In the genomic region with DNA sequence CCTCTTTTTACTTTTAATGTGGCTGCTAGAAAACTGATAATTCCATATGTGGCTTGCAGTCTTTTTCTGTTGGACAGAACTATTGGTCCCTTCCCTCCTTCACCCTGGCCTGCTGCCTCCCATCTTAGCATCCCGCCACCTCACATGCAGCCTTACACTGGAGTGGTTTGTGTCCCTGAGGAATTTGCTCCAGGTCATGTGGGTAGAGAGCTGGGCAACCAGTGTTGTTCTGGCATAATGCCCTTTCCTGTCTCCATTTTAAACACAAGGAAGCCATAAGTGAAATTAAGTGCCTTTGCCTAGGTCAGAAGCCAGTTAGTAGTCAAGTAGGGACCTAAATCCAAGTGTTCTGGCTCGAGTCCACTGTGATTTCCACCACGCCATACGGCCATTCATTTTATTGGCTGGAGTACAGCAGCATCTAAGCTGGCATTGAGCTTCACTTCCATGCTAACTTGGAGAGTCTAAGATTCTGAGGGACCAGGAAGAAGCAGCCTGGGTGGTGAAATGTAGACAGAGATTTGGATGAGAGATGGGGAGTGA, we compare ENCODE assay signal across 22 cellular contexts. TPM values are rescaled to one million over a fixed set of nuclear protein-coding genes. Genes with fewer than 3 reads are reported as not detected.
DNase-seq lines count a peak whose midpoint lies in the region; ATAC-seq, FAIRE-seq and TF ChIP-seq lines count a peak whose summit lies in the region.
"Had no signal": no experiment of that assay in that cellular context is flagged by ENCODE, and none has a peak within 500 bp of the region (broad histone marks: within the 10 kb centered on the region; RNA-seq: fewer than 3 reads in every experiment).

No MANE protein-coding gene starts in this region.

- no peak for TF ChIP-seq RAD21 in SK-N-SH (IDR thresholded peaks at IDR 0.05; ENCODE audit: low read length)
- TF ChIP-seq RAD21 in H1 (IDR thresholded peaks at IDR 0.05 in 1 of 2, conservative IDR thresholded peaks at IDR 0.05 in 1 of 2; ENCODE audit: low read depth in 2 of 2, low read length in 2 of 2) = no peak

- H3K9me3 ChIP-seq in SK-N-SH (no peaks in the 10 kb centered on the region), H1 (ENCODE audit: insufficient read depth in 2 of 2, low read depth in 1 of 2, low read length in 1 of 2) (no peaks in the 10 kb centered on the region), uterus (no peaks in the 10 kb centered on the region)
- H3K9me3 ChIP-seq: heart right ventricle, left lung, ovary had no signal

- 100% methylated on average over 3 of the region's 4 CpGs for WGBS in SK-N-SH (ENCODE audit: low lambda C conversion rate)
- 90% methylated on average over 4 of the region's 4 CpGs; no CpG with 5 or more reads in 1 of the 2 experiments for WGBS in H1 (ENCODE audit: extremely low coverage in 1 of 2, insufficient coverage in 1 of 2, insufficient read length in 1 of 2, insufficient replicate concordance in 2 of 2, low coverage in 1 of 2, low lambda C conversion rate in 2 of 2, missing lambda C conversion rate in 1 of 2), 2 experiments

- POLR2A ChIA-PET in SK-N-SH (lab: Yijun Ruan, JAX) (interaction anchor here (1.0 to 1.2 kb wide), 2 partner anchors 10 to 190 kb away, joined by 3 to 4 read pairs; no protein-coding TSS in a partner anchor), H1 (lab: Charles Lee; ENCODE audit: partially characterized antibody) (no interaction called here)

- TF ChIP-seq EP300 in SK-N-SH (IDR thresholded peaks at IDR 0.05; ENCODE audit: borderline replicate concordance in 1 of 2, low read depth in 1 of 2, low read length in 1 of 2) (no peak), H1 (IDR thresholded peaks at IDR 0.05; ENCODE audit: borderline replicate concordance in 1 of 2, low read depth in 2 of 2, low read length in 2 of 2) (no peak)

- no peak overlapping the region for H4K91ac ChIP-seq in H1 (replicated peaks; ENCODE audit: insufficient read length, low read length)

- H2BK20ac ChIP-seq in H1 (ENCODE audit: low read length) = no peak overlapping the region

- H3F3A ChIP-seq in SK-N-SH (replicated peaks; ENCODE audit: insufficient read depth) = peaks cover 11% of the 10 kb centered on the region

- H3K4me2 ChIP-seq in SK-N-SH = no peak overlapping the region
- H3K4me2 ChIP-seq in H1 (ENCODE audit: insufficient read depth in 1 of 2, low read depth in 2 of 2, low read length in 2 of 2) = no peak overlapping the region

- H3K4me1 ChIP-seq in SK-N-SH (ENCODE audit: control insufficient read depth in 1 of 2, insufficient read depth in 2 of 2, low read depth in 1 of 2, low read length in 1 of 2) = peaks cover 42 to 54% of the 10 kb centered on the region in 2 experiments
- no peaks in the 10 kb centered on the region for H3K4me1 ChIP-seq in H1 (replicated peaks in 1 of 4; ENCODE audit: control insufficient read depth in 3 of 4, insufficient read depth in 4 of 4, low read length in 3 of 4)
- H3K4me1 ChIP-seq in uterus = no peaks in the 10 kb centered on the region

- H2BK5ac ChIP-seq in H1 (ENCODE audit: low read depth, low read length) = no peak overlapping the region

- no peak overlapping the region for H3K23ac ChIP-seq in H1 (ENCODE audit: insufficient read length)

- no peaks in the 10 kb centered on the region for H3K23me2 ChIP-seq in H1 (ENCODE audit: low read depth, low read length)

- H3K79me2 ChIP-seq in SK-N-SH (ENCODE audit: insufficient read depth) (no peaks in the 10 kb centered on the region), H1 (ENCODE audit: control insufficient read depth in 1 of 2, insufficient read depth in 2 of 2, low read length in 2 of 2) (no peaks in the 10 kb centered on the region)

- H3K4ac ChIP-seq in H1 (replicated peaks; ENCODE audit: insufficient read length, low read depth, low read length) = no peak overlapping the region

- ATAC-seq in SK-N-SH treated with all-trans-retinoic acid at 6 μM for 48 hours = no peak
- ATAC-seq in left colon = no peak
- ATAC-seq: heart right ventricle; left lung; naive thymus-derived CD8-positive, alpha-beta T cell had no signal

- no peak for TF ChIP-seq CTCF in SK-N-SH (IDR thresholded peaks at IDR 0.05)
- TF ChIP-seq CTCF in H1 (IDR thresholded peaks at IDR 0.05; ENCODE audit: control extremely low read depth in 1 of 3, insufficient read depth in 1 of 3, low read depth in 1 of 3, low read length in 3 of 3) = no peak
- no peak for TF ChIP-seq CTCF in uterus (IDR thresholded peaks at IDR 0.05)

- H2BK15ac ChIP-seq in H1 (ENCODE audit: low read length) = no peak overlapping the region

- H3K4me3 ChIP-seq in SK-N-SH (ENCODE audit: low read depth in 2 of 2, low read length in 1 of 2) (no peak overlapping the region), H1 (ENCODE audit: extremely low read depth in 1 of 4, insufficient read depth in 2 of 4, low read depth in 3 of 4, low read length in 4 of 4) (no peak overlapping the region), uterus (no peak overlapping the region)
- H3K4me3 ChIP-seq: cardiac muscle cell, heart right ventricle, left lung, ovary had no signal

- H2AFZ ChIP-seq in SK-N-SH (ENCODE audit: low read depth) (no peak overlapping the region), H1 (ENCODE audit: low read length) (no peak overlapping the region)

- H3K27me3 ChIP-seq in SK-N-SH (ENCODE audit: insufficient read depth) = no peaks in the 10 kb centered on the region
- H3K27me3 ChIP-seq in H1 (replicated peaks in 1 of 4; ENCODE audit: control insufficient read depth in 3 of 4, extremely low read depth in 1 of 4, insufficient read depth in 3 of 4, low read length in 3 of 4) = no peaks in the 10 kb centered on the region
- no peaks in the 10 kb centered on the region for H3K27me3 ChIP-seq in uterus
- H3K27me3 ChIP-seq: cardiac muscle cell, left lung, ovary had no signal

- no peak overlapping the region for H4K5ac ChIP-seq in H1 (ENCODE audit: insufficient read length, low read depth, low read length)

- H4K8ac ChIP-seq in H1 (ENCODE audit: extremely low read depth, insufficient read depth, low read length) = no peak overlapping the region

- H2AK5ac ChIP-seq in H1 (ENCODE audit: low read depth, low read length) = peak overlapping the region; percentile 29; the same call in 1 of the 2 replicates

- no peaks in the 10 kb centered on the region for H3K9me2 ChIP-seq in SK-N-SH

- no peak overlapping the region for H3K56ac ChIP-seq in H1 (replicated peaks; ENCODE audit: insufficient read length, low read depth, low read length)

- no peak overlapping the region for H2BK12ac ChIP-seq in H1 (ENCODE audit: low read depth, low read length)

- no peak overlapping the region for H3K18ac ChIP-seq in H1 (ENCODE audit: extremely low read depth, low read length)

- peak overlapping the region; percentile 27 to 88; a peak in 3 of 4 replicates for H3K27ac ChIP-seq in SK-N-SH (ENCODE audit: low read depth in 2 of 2, low read length in 1 of 2)
- no peak overlapping the region for H3K27ac ChIP-seq in H1 (ENCODE audit: low read depth, low read length)
- H3K27ac ChIP-seq in uterus = no peak overlapping the region
- H3K27ac ChIP-seq: C4-2B, cardiac muscle cell, heart right ventricle, left lung, ovary had no signal

- H3K36me3 ChIP-seq in SK-N-SH (replicated peaks in 1 of 2; ENCODE audit: control insufficient read depth in 1 of 2, insufficient read depth in 2 of 2, low read length in 1 of 2) (no peaks in the 10 kb centered on the region), H1 (ENCODE audit: control insufficient read depth in 2 of 4, insufficient read depth in 4 of 4, low read length in 3 of 4) (no peaks in the 10 kb centered on the region), uterus (no peaks in the 10 kb centered on the region)
- H3K36me3 ChIP-seq: cardiac muscle cell, heart right ventricle, left lung, ovary had no signal

- no peak overlapping the region for H3K9ac ChIP-seq in SK-N-SH
- no peak overlapping the region for H3K9ac ChIP-seq in H1 (replicated peaks in 1 of 4; ENCODE audit: extremely low read depth in 1 of 4, low read depth in 3 of 4, low read length in 3 of 4)

- FAIRE-seq in H1 (lab: Jason Lieb, UNC) = no peak
- FAIRE-seq: endothelial cell of umbilical vein had no signal

- CTCF ChIA-PET in SK-N-SH (lab: Yijun Ruan, JAX) = interaction anchor here (1.2 to 4.6 kb wide), 5 partner anchors 21 to 611 kb away, joined by 3 to 20 read pairs (median 9); partner anchors contain the start of gene PLXNA1
- CTCF ChIA-PET in H1 (lab: Charles Lee; ENCODE audit: partially characterized antibody) = interaction anchor here (0.9 to 4.6 kb wide), 11 partner anchors 9 to 199 kb away, joined by 3 to 24 read pairs (median 3); no protein-coding TSS in a partner anchor

- peaks cover 4% of the 10 kb centered on the region; the same call in 1 of the 2 replicates for H3K79me1 ChIP-seq in H1 (ENCODE audit: low read depth, low read length)

- H3K14ac ChIP-seq in H1 (ENCODE audit: insufficient read length) = no peak overlapping the region

- DNase-seq in SK-N-SH (no peak), NCI-H2029 (lab: John Stamatoyannopoulos, UW) (peak; percentile 56), H1 (ENCODE audit: low read depth in 1 of 2, low spot score in 2 of 2) (no peak), left colon (no peak), GF-D8 (lab: John Stamatoyannopoulos, UW) (no peak), NCI-H1436 treated with DMSO at 0.1 percent for 48 hours (lab: John Stamatoyannopoulos, UW) (no peak), uterus (no peak)
- DNase-seq: activated naive CD4-positive, alpha-beta T cell treated with anti-CD3 and anti-CD28 coated beads, Interleukin-2, amount 10 ng/mL, durations not matched to agents 7 days and 5 days; DMS53; heart right ventricle; left lung; naive thymus-derived CD8-positive, alpha-beta T cell; NCI-H774; OCI-M1; ovary; right cardiac atrium; Right ventricle myocardium superior; trophoblast cell had no signal

- H4K20me1 ChIP-seq in SK-N-SH (ENCODE audit: insufficient read depth) = no peaks in the 10 kb centered on the region
- no peaks in the 10 kb centered on the region for H4K20me1 ChIP-seq in H1 (replicated peaks in 1 of 2; ENCODE audit: control insufficient read depth in 1 of 2, insufficient read depth in 2 of 2, low read length in 2 of 2)

- intact Hi-C loops in left colon (cut with DNase I, micrococcal nuclease) (no loop called here), uterus (cut with DNase I; ENCODE audit: low total_unique reads) (no loop called here)

- H2BK120ac ChIP-seq in H1 (replicated peaks; ENCODE audit: low read depth, low read length) = no peak overlapping the region

- TF ChIP-seq POLR2A in H1 (IDR thresholded peaks at IDR 0.05; ENCODE audit: control extremely low read depth in 1 of 2, low read depth in 2 of 2, low read length in 2 of 2) (no peak), uterus (IDR thresholded peaks at IDR 0.05) (no peak)

RNA-seq across cellular contexts. Expression of gene PLXNA1, which starts 46.0 kb away (rescaled TPM):
- polyA plus RNA-seq in SK-N-SH (2012; rRNA removed) (48.1 and 48.7 TPM in 2 replicates), H1 (2011; rRNA removed) (54.9 and 81.4 TPM in 2 replicates)
- 13.2 and 23.6 TPM in 2 replicates for polyA plus RNA-seq in SK-N-SH (2012; cell fraction: cytosol; rRNA removed)
- polyA plus RNA-seq in SK-N-SH (2012; cell fraction: nucleus; rRNA removed) = 104 and 115 TPM in 2 replicates
- 47.5 and 50.8 TPM in 2 replicates for total RNA-seq in H1 (2021; fragmentation: NEBNext Ultra II Directional; extraction: Animal tissue kit (Norgen Biotek cat#: 25700))
- 51.2 TPM for polyA plus RNA-seq in H1 (2011; cell fraction: cytosol; rRNA removed)
- polyA plus RNA-seq in H1 (2011; cell fraction: nucleus; rRNA removed) = 191 TPM
- polyA plus RNA-seq in H1 (2012, experiment 1 of 2) = 36.1 to 53.1 TPM (median 42.4 TPM) in 4 replicates
- polyA plus RNA-seq in H1 (2012, experiment 2 of 2) = 26.1 TPM
- 40.4 TPM for polyA plus RNA-seq in H1 (2013, experiment 1 of 2)
- polyA plus RNA-seq in H1 (2013, experiment 2 of 2) = 38.5 TPM
- polyA minus RNA-seq in H1 (2011; rRNA and poly(A)+ RNA removed) = 104 and 131 TPM in 2 replicates
- 53.8 TPM for polyA minus RNA-seq in H1 (2011; cell fraction: cytosol; rRNA and poly(A)+ RNA removed)
- polyA minus RNA-seq in H1 (2011; cell fraction: nucleus; rRNA and poly(A)+ RNA removed) = 70.5 TPM
- total RNA-seq in left colon (10 to 100 TPM; 15.4 to 18.0 TPM), uterus (10 to 100 TPM in 3 of 4 donors, 1 to 10 TPM in 1; 6.7 to 38.2 (median 16.9) TPM)

Comparison
In these comparisons a context has a peak if more than half of its experiments do, and no peak if none do; other contexts are left out.
1. H3K27ac ChIP-seq: peak in SK-N-SH (2 of 2); none in H1 (single experiment) and uterus (0 of 2).